22 cellular contexts compared by ENCODE assay signal in the genomic region with DNA sequence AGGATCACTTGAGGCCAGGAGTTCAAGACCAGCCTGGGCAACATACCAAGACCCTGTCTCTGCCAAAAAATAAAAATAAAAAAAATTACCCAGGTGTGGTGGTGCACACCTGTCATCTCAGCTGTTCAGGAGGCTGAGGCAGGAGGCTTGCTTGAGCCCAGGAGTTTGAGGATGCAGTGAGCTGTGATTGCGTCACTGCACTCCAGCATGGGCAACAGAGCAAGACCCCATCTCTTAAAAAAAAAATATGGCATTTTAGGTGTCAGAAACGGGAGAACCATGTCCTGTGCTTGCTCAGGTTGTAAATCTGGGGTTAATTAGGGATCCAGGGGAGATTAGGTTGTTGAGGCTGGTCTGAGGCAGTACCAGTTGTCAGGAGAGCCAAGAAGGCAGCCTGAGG.
DNase-seq lines count a peak whose midpoint lies in the region; ATAC-seq and TF ChIP-seq lines count a peak whose summit lies in the region.
"Had no signal": no experiment of that assay in that cellular context is flagged by ENCODE, and none has a peak within 500 bp of the region (broad histone marks: within the 10 kb centered on the region; RNA-seq: fewer than 3 reads in every experiment).

No MANE protein-coding gene starts in this region.

- H2BK120ac ChIP-seq in neuronal stem cell (ENCODE audit: low read depth, low read length): no peak overlapping the region

- peaks cover 12% of the 10 kb centered on the region for H3K36me3 ChIP-seq in Caco-2 (ENCODE audit: control insufficient read depth, insufficient read depth, low read length)
- H3K36me3 ChIP-seq in neuronal stem cell (replicated peaks in 1 of 2; ENCODE audit: control insufficient read depth in 2 of 2, insufficient read depth in 2 of 2, low read length in 2 of 2): peaks cover 52 to 85% of the 10 kb centered on the region in 2 donors

- H2AFZ ChIP-seq in neuronal stem cell (ENCODE audit: low read length): no peak overlapping the region
- H2AFZ ChIP-seq: GM23248 had no signal

- POLR2A ChIA-PET in Caco-2 (lab: Charles Lee) (no interaction called here), WTC11 (lab: Charles Lee) (no interaction called here)

- H3K27ac ChIP-seq in neuronal stem cell (replicated peaks; ENCODE audit: low read length): no peak overlapping the region
- H3K27ac ChIP-seq: 22Rv1, BLaER1, C4-2B, GM23248 had no signal

- H3K4ac ChIP-seq in neuronal stem cell (ENCODE audit: low read length): no peak overlapping the region

- no peaks in the 10 kb centered on the region for H3K4me1 Mint-ChIP-seq in activated CD8-positive, alpha-beta memory T cell treated with anti-CD3 and anti-CD28 coated beads, Interleukin-2, amount 10 ng/mL, durations not matched to agents 7 days and 5 days
- H3K4me1 Mint-ChIP-seq in Caco-2 (ENCODE audit: low read depth, unreplicated experiment): no peaks in the 10 kb centered on the region
- no peaks in the 10 kb centered on the region for H3K4me1 Mint-ChIP-seq in WTC11
- H3K4me1 Mint-ChIP-seq: B cell; CD4-positive, CD25-positive, alpha-beta regulatory T cell; H9 had no signal

- no peak overlapping the region for H2BK12ac ChIP-seq in neuronal stem cell (ENCODE audit: low read length)

- no peak for ATAC-seq in activated CD8-positive, alpha-beta memory T cell treated with anti-CD3 and anti-CD28 coated beads, Interleukin-2, amount 10 ng/mL, durations not matched to agents 7 days and 5 days
- no peak for ATAC-seq in WTC11
- ATAC-seq: CD8-positive, alpha-beta T cell; GM12878; HCT116 had no signal

- H3K23ac ChIP-seq in neuronal stem cell (ENCODE audit: low read depth, low read length, poor library complexity): no peak overlapping the region

- intact Hi-C loops in Caco-2 (cut with micrococcal nuclease; ENCODE audit: unreplicated experiment): no loop called here

- CTCF ChIA-PET in activated CD8-positive, alpha-beta memory T cell treated with anti-CD3 and anti-CD28 coated beads, Interleukin-2, amount 10 ng/mL, durations not matched to agents 7 days and 5 days (lab: Charles Lee): no interaction called here
- CTCF ChIA-PET in Caco-2 (lab: Charles Lee) (interaction anchor here (0.6 kb wide), 1 partner anchor 354 kb away, joined by 3 read pairs; no protein-coding TSS in a partner anchor), WTC11 (lab: Charles Lee) (interaction anchor here (1.8 kb wide), 1 partner anchor 243 kb away, joined by 4 read pairs; no protein-coding TSS in a partner anchor)

- no peaks in the 10 kb centered on the region for H3K9me3 Mint-ChIP-seq in activated CD8-positive, alpha-beta memory T cell treated with anti-CD3 and anti-CD28 coated beads, Interleukin-2, amount 10 ng/mL, durations not matched to agents 7 days and 5 days (ENCODE audit: low read depth)
- H3K9me3 Mint-ChIP-seq in Caco-2 (ENCODE audit: unreplicated experiment) (no peaks in the 10 kb centered on the region), WTC11 (0 out of 2 replicates have a peak, but pooled peaks cover 3% of the 10 kb centered on the region)
- H3K9me3 Mint-ChIP-seq: CD8-positive, alpha-beta T cell; H9 had no signal

- WGBS in neuronal stem cell (ENCODE audit: extremely low coverage in 2 of 2, insufficient read length in 2 of 2, insufficient replicate concordance in 1 of 2), 2 donors: no CpG with 5 or more reads among the region's 2 CpGs

- BruUV-seq in Caco-2 (replicated peaks; lab: Mats Ljungman, UMichigan): no TSS peak

- H3K4me1 ChIP-seq in Caco-2 (no peaks in the 10 kb centered on the region), neuronal stem cell (ENCODE audit: control insufficient read depth in 2 of 2, insufficient read depth in 1 of 2, low read depth in 1 of 2, low read length in 2 of 2) (no peaks in the 10 kb centered on the region)

- H3K4me2 ChIP-seq in neuronal stem cell (ENCODE audit: insufficient read depth, low read length, poor library complexity, severe bottlenecking): no peak overlapping the region
- H3K4me2 ChIP-seq: BLaER1 had no signal

- H3K9me3 ChIP-seq in Caco-2 (no peaks in the 10 kb centered on the region), neuronal stem cell (replicated peaks in 1 of 2; ENCODE audit: control insufficient read depth in 2 of 2, insufficient read depth in 1 of 2, low read depth in 1 of 2, low read length in 2 of 2) (peaks cover 11 to 16% of the 10 kb centered on the region in 2 donors)

- H3K4me3 ChIP-seq in Caco-2 (ENCODE audit: low read depth, low read length) (no peak overlapping the region), neuronal stem cell (ENCODE audit: low read length in 2 of 2) (peak overlapping the region in 1 of 2 donors; percentile 50)
- H3K4me3 ChIP-seq: BLaER1, GM12878, GM23248 had no signal

- no peak overlapping the region for H2BK15ac ChIP-seq in neuronal stem cell (ENCODE audit: low read length)

- H3K27ac Mint-ChIP-seq in activated CD8-positive, alpha-beta memory T cell treated with anti-CD3 and anti-CD28 coated beads, Interleukin-2, amount 10 ng/mL, durations not matched to agents 7 days and 5 days: peak overlapping the region; percentile 5
- H3K27ac Mint-ChIP-seq in Caco-2 (ENCODE audit: unreplicated experiment): peak overlapping the region; percentile 8
- peak overlapping the region; percentile 68 for H3K27ac Mint-ChIP-seq in WTC11
- H3K27ac Mint-ChIP-seq: B cell; CD4-positive, CD25-positive, alpha-beta regulatory T cell; CD8-positive, alpha-beta T cell had no signal

- no peak overlapping the region for H3K14ac ChIP-seq in neuronal stem cell (ENCODE audit: low read length)

- H3K27me3 Mint-ChIP-seq in activated CD8-positive, alpha-beta memory T cell treated with anti-CD3 and anti-CD28 coated beads, Interleukin-2, amount 10 ng/mL, durations not matched to agents 7 days and 5 days: no peaks in the 10 kb centered on the region
- H3K27me3 Mint-ChIP-seq in Caco-2 (ENCODE audit: insufficient read depth, unreplicated experiment) (no peaks in the 10 kb centered on the region), WTC11 (ENCODE audit: low read depth) (no peaks in the 10 kb centered on the region)
- H3K27me3 Mint-ChIP-seq: B cell; CD4-positive, CD25-positive, alpha-beta regulatory T cell had no signal

- H3K27me3 ChIP-seq in Caco-2 (replicated peaks; ENCODE audit: control insufficient read depth, insufficient read depth, low read length): no peaks in the 10 kb centered on the region
- H3K27me3 ChIP-seq in neuronal stem cell (ENCODE audit: control insufficient read depth in 3 of 3, insufficient read depth in 3 of 3, low read depth in 1 of 3, low read length in 3 of 3): no peaks in the 10 kb centered on the region
- H3K27me3 ChIP-seq: BLaER1 had no signal

- no peak overlapping the region for H4K8ac ChIP-seq in neuronal stem cell (ENCODE audit: low read depth, low read length)

- H4K91ac ChIP-seq in neuronal stem cell (ENCODE audit: low read depth, low read length, poor library complexity): no peak overlapping the region

- H2AK5ac ChIP-seq in neuronal stem cell (ENCODE audit: low read depth, low read length): no peak overlapping the region

- peak overlapping the region; percentile 3 for H3K18ac ChIP-seq in neuronal stem cell (ENCODE audit: low read length)

- H3K79me1 ChIP-seq in neuronal stem cell (ENCODE audit: low read depth, low read length): peaks cover 3% of the 10 kb centered on the region

- H2BK5ac ChIP-seq in neuronal stem cell (ENCODE audit: low read length): no peak overlapping the region

- no peak for DNase-seq in activated CD8-positive, alpha-beta memory T cell treated with anti-CD3 and anti-CD28 coated beads, Interleukin-2, amount 10 ng/mL, durations not matched to agents 7 days and 5 days
- DNase-seq in activated CD8-positive, alpha-beta memory T cell treated with anti-CD3 and anti-CD28 coated beads, Interleukin-2, amount 50 U/mL, for 4 hours: no peak
- no peak for DNase-seq in Caco-2
- no peak for DNase-seq in WTC11 (ENCODE audit: low spot score)
- no peak for DNase-seq in neuronal stem cell (ENCODE audit: low spot score)
- DNase-seq in NCI-H1436 (lab: John Stamatoyannopoulos, UW): no peak
- DNase-seq in NCI-H748 treated with DMSO at 0.1 percent for 48 hours (lab: John Stamatoyannopoulos, UW): no peak
- no peak for DNase-seq in islet precursor cell
- DNase-seq: CD4-positive, CD25-positive, alpha-beta regulatory T cell; CD8-positive, alpha-beta T cell; DMS 273 treated with DMSO at 0.1 percent for 48 hours; DMS79; EL; GDM1; GM23248; H9 had no signal

- no peak overlapping the region for H3K4me3 Mint-ChIP-seq in activated CD8-positive, alpha-beta memory T cell treated with anti-CD3 and anti-CD28 coated beads, Interleukin-2, amount 10 ng/mL, durations not matched to agents 7 days and 5 days
- H3K4me3 Mint-ChIP-seq in Caco-2 (ENCODE audit: unreplicated experiment): no peak overlapping the region
- no peak overlapping the region for H3K4me3 Mint-ChIP-seq in WTC11
- H3K4me3 Mint-ChIP-seq: B cell; CD4-positive, CD25-positive, alpha-beta regulatory T cell; CD8-positive, alpha-beta T cell; H9 had no signal

- H3K36me3 Mint-ChIP-seq in activated CD8-positive, alpha-beta memory T cell treated with anti-CD3 and anti-CD28 coated beads, Interleukin-2, amount 10 ng/mL, durations not matched to agents 7 days and 5 days: no peaks in the 10 kb centered on the region
- H3K36me3 Mint-ChIP-seq in Caco-2 (ENCODE audit: insufficient read depth, unreplicated experiment): peaks cover 71% of the 10 kb centered on the region
- peaks cover 54% of the 10 kb centered on the region for H3K36me3 Mint-ChIP-seq in WTC11
- H3K36me3 Mint-ChIP-seq: CD4-positive, CD25-positive, alpha-beta regulatory T cell; CD8-positive, alpha-beta T cell had no signal

- TF ChIP-seq CTCF in Caco-2 (IDR thresholded peaks at IDR 0.05; ENCODE audit: insufficient read depth in 1 of 2, low read depth in 1 of 2, low read length in 1 of 2, severe bottlenecking in 1 of 2, unreplicated experiment in 1 of 2) (no peak), WTC11 (IDR thresholded peaks at IDR 0.05) (no peak)

- no peak overlapping the region for H3K9ac ChIP-seq in neuronal stem cell (ENCODE audit: low read depth, low read length, poor library complexity)
- H3K9ac ChIP-seq: BLaER1, GM23248 had no signal

TF ChIP-seq in WTC11, 78 proteins besides CTCF, POLR2A, EP300 and RAD21 (continues in another document):
- TF ChIP-seq ZSCAN18 (CRISPR knock-in tag; IDR thresholded peaks at IDR 0.05) (no peak), GRHL2 (CRISPR knock-in tag; IDR thresholded peaks at IDR 0.05; ENCODE audit: insufficient replicate concordance, severe bottlenecking) (no peak), NFATC4 (CRISPR knock-in tag; IDR thresholded peaks at IDR 0.05) (no peak), TEAD4 (CRISPR knock-in tag; IDR thresholded peaks at IDR 0.05) (no peak), ATF1 (CRISPR knock-in tag; IDR thresholded peaks at IDR 0.05) (no peak)

Comparison
In these comparisons a context has a peak if more than half of its experiments do, and no peak if none do; other contexts are left out.
1. H3K27ac Mint-ChIP-seq: peak in every context shown above with its lines; median percentile 68 in WTC11; 8 in Caco-2; 5 in activated CD8-positive, alpha-beta memory T cell treated with anti-CD3 and anti-CD28 coated beads, Interleukin-2, amount 10 ng/mL, durations not matched to agents 7 days and 5 days.